ENCODE assay signal across 18 cellular contexts in genomic region chr1:183339556-183340167, GRCh38.
DNase-seq lines count a peak whose midpoint lies in the region; ATAC-seq and TF ChIP-seq lines count a peak whose summit lies in the region.
"Had no signal": no experiment of that assay in that cellular context is flagged by ENCODE, and none has a peak within 500 bp of the region (broad histone marks: within the 10 kb centered on the region; RNA-seq: fewer than 3 reads in every experiment).

No MANE protein-coding gene starts in this region.

- H3K4ac ChIP-seq in trophoblast cell (ENCODE audit: low read depth, low read length): no peak overlapping the region

- H3K27ac Mint-ChIP-seq in HFFc6: no peak overlapping the region

- H2BK5ac ChIP-seq in trophoblast cell (ENCODE audit: low read depth, low read length, poor library complexity): peak overlapping the region; percentile 60

- no peaks in the 10 kb centered on the region for H3K9me2 ChIP-seq in SK-N-SH

- H4K8ac ChIP-seq in trophoblast cell (ENCODE audit: low read depth, low read length): peak overlapping the region; percentile 20

- H3K9ac ChIP-seq in SK-N-SH (no peak overlapping the region), trophoblast cell (ENCODE audit: low read length) (no peak overlapping the region)
- H3K9ac ChIP-seq: BLaER1 treated with 17β-estradiol and CSF1 and Interleukin-3, amounts not matched to agents 10 nM and 100 nM had no signal

- H3K4me2 ChIP-seq in SK-N-SH (no peak overlapping the region), trophoblast cell (ENCODE audit: low read length) (no peak overlapping the region)
- H3K4me2 ChIP-seq: A549; BLaER1 treated with 17β-estradiol and CSF1 and Interleukin-3, amounts not matched to agents 10 nM and 100 nM had no signal

- H2AFZ ChIP-seq in SK-N-SH (ENCODE audit: low read depth): no peak overlapping the region
- no peak overlapping the region for H2AFZ ChIP-seq in trophoblast cell (ENCODE audit: insufficient read depth, low read length, poor library complexity)

- H3K79me2 ChIP-seq in SK-N-SH (ENCODE audit: insufficient read depth) (no peaks in the 10 kb centered on the region), trophoblast cell (ENCODE audit: control insufficient read depth, insufficient read depth, low read length, poor library complexity) (no peaks in the 10 kb centered on the region)

- TF ChIP-seq EP300 in SK-N-SH (IDR thresholded peaks at IDR 0.05; ENCODE audit: borderline replicate concordance in 1 of 2, low read depth in 1 of 2, low read length in 1 of 2): no peak
- no peak for TF ChIP-seq EP300 in transverse colon (IDR thresholded peaks at IDR 0.05; ENCODE audit: low read depth)

- DNase-seq in SK-N-SH (peak; percentile 28), HFFc6 (peak; percentile 10), cerebellar cortex (ENCODE audit: low spot score) (peak; percentile 74), trophoblast cell (peak; percentile 84 to 88), transverse colon (no peak), SIG-M5 (lab: John Stamatoyannopoulos, UW) (no peak)
- DNase-seq: GOT3; NCI-H1048; NCI-H2081 treated with DMSO at 0.1 percent for 48 hours; NCI-H345; NCI-H526 treated with DMSO at 0.1 percent for 48 hours; NK-92 treated with Interleukin-12 subunit alpha and Interleukin-12 subunit beta, amount 100 ng/mL, for 24 hours; OCI-M1 had no signal

- peak overlapping the region; percentile 81 for H2BK120ac ChIP-seq in trophoblast cell (ENCODE audit: insufficient read depth, low read length, poor library complexity)

- H3K14ac ChIP-seq in trophoblast cell (ENCODE audit: low read length): peak overlapping the region; percentile 61

- H3K79me1 ChIP-seq in trophoblast cell (ENCODE audit: low read length): peaks cover 12% of the 10 kb centered on the region

- WGBS in SK-N-SH (ENCODE audit: low lambda C conversion rate): 58% methylated on average over 4 of the region's 4 CpGs
- no CpG with 5 or more reads among the region's 4 CpGs for WGBS in trophoblast cell (ENCODE audit: extremely low coverage, insufficient coverage, insufficient read length)
- 70 to 83% methylated on average over 1 to 4 of the region's 4 CpGs for WGBS in transverse colon (ENCODE audit: low coverage in 1 of 2), 2 donors

- H4K91ac ChIP-seq in trophoblast cell (ENCODE audit: low read depth, low read length): peak overlapping the region; percentile 90

- no peaks in the 10 kb centered on the region for H3K4me1 Mint-ChIP-seq in HFFc6 (ENCODE audit: low read depth)

- peaks cover 18% of the 10 kb centered on the region for H3K27me3 Mint-ChIP-seq in HFFc6 (ENCODE audit: insufficient read depth)

- H3K27ac ChIP-seq in SK-N-SH (ENCODE audit: low read depth in 2 of 2, low read length in 1 of 2) (no peak overlapping the region), trophoblast cell (ENCODE audit: low read depth, low read length) (peak overlapping the region; percentile 20), transverse colon (no peak overlapping the region)
- H3K27ac ChIP-seq: A549; BLaER1 treated with 17β-estradiol and CSF1 and Interleukin-3, amounts not matched to agents 10 nM and 100 nM; RWPE1 had no signal

- H2AK5ac ChIP-seq in trophoblast cell (ENCODE audit: low read length): peak overlapping the region; percentile 36

- H3K23ac ChIP-seq in trophoblast cell (ENCODE audit: low read length): no peak overlapping the region

- no peaks in the 10 kb centered on the region for H3F3A ChIP-seq in SK-N-SH (replicated peaks; ENCODE audit: insufficient read depth)

- intact Hi-C loops in transverse colon (cut with DNase I; ENCODE audit: low total_unique reads): no loop called here

- no peaks in the 10 kb centered on the region for H3K36me3 ChIP-seq in SK-N-SH (replicated peaks in 1 of 2; ENCODE audit: control insufficient read depth in 1 of 2, insufficient read depth in 2 of 2, low read length in 1 of 2)
- H3K36me3 ChIP-seq in trophoblast cell (ENCODE audit: control insufficient read depth in 1 of 2, insufficient read depth in 2 of 2, low read length in 2 of 2): no peaks in the 10 kb centered on the region
- H3K36me3 ChIP-seq in transverse colon: no peaks in the 10 kb centered on the region
- H3K36me3 ChIP-seq: BLaER1 treated with 17β-estradiol and CSF1 and Interleukin-3, amounts not matched to agents 10 nM and 100 nM had no signal

- CTCF ChIA-PET in SK-N-SH (lab: Yijun Ruan, JAX): interaction anchor here (0.7 to 2.1 kb wide), 3 partner anchors 9 to 58 kb away, joined by 3 to 6 read pairs (median 3); no protein-coding TSS in a partner anchor

- H4K12ac ChIP-seq in trophoblast cell (ENCODE audit: low read depth, low read length): no peak overlapping the region

- H2BK12ac ChIP-seq in trophoblast cell (ENCODE audit: low read length): peak overlapping the region; percentile 91

- ATAC-seq in SK-N-SH treated with all-trans-retinoic acid at 6 μM for 48 hours: no peak
- ATAC-seq: A549, K562 had no signal

- no peak overlapping the region for H3K18ac ChIP-seq in trophoblast cell (ENCODE audit: low read length)

- in situ Hi-C loops in transverse colon (cut with MboI; ENCODE audit: low pct_ligation_motif_present in 1 of 4, low pct_unique_long_range_greater_than_20kb in 1 of 4, low sequenced_read_pairs in 3 of 4): no loop called here

- TF ChIP-seq RAD21 in SK-N-SH (IDR thresholded peaks at IDR 0.05; ENCODE audit: low read length): no peak

- TF ChIP-seq CTCF in SK-N-SH (IDR thresholded peaks at IDR 0.05) (no peak), HFFc6 (IDR thresholded peaks at IDR 0.05) (no peak), transverse colon (IDR thresholded peaks at IDR 0.05) (no peak)

- no peak overlapping the region for H3K4me3 Mint-ChIP-seq in HFFc6

- H3K4me3 ChIP-seq in SK-N-SH (ENCODE audit: low read depth in 2 of 2, low read length in 1 of 2) (no peak overlapping the region), trophoblast cell (ENCODE audit: low read depth, low read length) (no peak overlapping the region), transverse colon (no peak overlapping the region)
- H3K4me3 ChIP-seq: A549; BLaER1 treated with 17β-estradiol and CSF1 and Interleukin-3, amounts not matched to agents 10 nM and 100 nM; K562 had no signal

- TF ChIP-seq POLR2A in transverse colon (IDR thresholded peaks at IDR 0.05): no peak

- no peaks in the 10 kb centered on the region for H3K36me3 Mint-ChIP-seq in HFFc6 (ENCODE audit: low read depth)

- H3K27me3 ChIP-seq in SK-N-SH (ENCODE audit: insufficient read depth): no peaks in the 10 kb centered on the region; the same call in 1 of the 2 replicates
- no peaks in the 10 kb centered on the region for H3K27me3 ChIP-seq in trophoblast cell (ENCODE audit: insufficient read depth, low read length)
- no peaks in the 10 kb centered on the region for H3K27me3 ChIP-seq in transverse colon
- H3K27me3 ChIP-seq: BLaER1 treated with 17β-estradiol and CSF1 and Interleukin-3, amounts not matched to agents 10 nM and 100 nM had no signal

- H3K9me3 ChIP-seq in SK-N-SH (no peaks in the 10 kb centered on the region), trophoblast cell (ENCODE audit: insufficient read depth, low read depth, low read length) (no peaks in the 10 kb centered on the region), transverse colon (no peaks in the 10 kb centered on the region)
- H3K9me3 ChIP-seq: A549; BLaER1 treated with 17β-estradiol and CSF1 and Interleukin-3, amounts not matched to agents 10 nM and 100 nM had no signal

- H3K9me3 Mint-ChIP-seq in HFFc6: no peaks in the 10 kb centered on the region

- H3K4me1 ChIP-seq in SK-N-SH (ENCODE audit: control insufficient read depth in 1 of 2, insufficient read depth in 2 of 2, low read depth in 1 of 2, low read length in 1 of 2): peaks cover 0 to 3% of the 10 kb centered on the region in 2 experiments; a peak in 1 of 4 replicates
- peaks cover 4 to 18% of the 10 kb centered on the region in 2 experiments for H3K4me1 ChIP-seq in trophoblast cell (ENCODE audit: control insufficient read depth in 1 of 2, insufficient read depth in 2 of 2, low read length in 2 of 2)
- no peaks in the 10 kb centered on the region for H3K4me1 ChIP-seq in transverse colon
- H3K4me1 ChIP-seq: A549; BLaER1 treated with 17β-estradiol and CSF1 and Interleukin-3, amounts not matched to agents 10 nM and 100 nM had no signal

- no peaks in the 10 kb centered on the region for H4K20me1 ChIP-seq in SK-N-SH (ENCODE audit: insufficient read depth)
- H4K20me1 ChIP-seq: BLaER1 treated with 17β-estradiol and CSF1 and Interleukin-3, amounts not matched to agents 10 nM and 100 nM had no signal

- POLR2A ChIA-PET in SK-N-SH (lab: Yijun Ruan, JAX): no interaction called here

TF ChIP-seq in SK-N-SH, 30 proteins besides CTCF, POLR2A, EP300 and RAD21:
- TF ChIP-seq RXRA (IDR thresholded peaks at IDR 0.05; ENCODE audit: borderline replicate concordance, low read depth): no peak
- no peak for TF ChIP-seq MAX (IDR thresholded peaks at IDR 0.05; ENCODE audit: low read depth)
- no peak for TF ChIP-seq GATA2 (CRISPR knock-in tag; IDR thresholded peaks at IDR 0.05)

TF ChIP-seq in SK-N-SH treated with all-trans-retinoic acid at 6 μM for 48 hours, 23 proteins besides CTCF, POLR2A, EP300 and RAD21 (continues in another document):
- TF ChIP-seq ZFP30 (CRISPR knock-in tag; IDR thresholded peaks at IDR 0.05): no peak
- no peak for TF ChIP-seq ISL1 (CRISPR knock-in tag; IDR thresholded peaks at IDR 0.05)
- no peak for TF ChIP-seq CSDC2 (CRISPR knock-in tag; IDR thresholded peaks at IDR 0.05)
- no peak for TF ChIP-seq TOX (CRISPR knock-in tag; IDR thresholded peaks at IDR 0.05; ENCODE audit: borderline replicate concordance)
- no peak for TF ChIP-seq BACH2 (CRISPR knock-in tag; IDR thresholded peaks at IDR 0.05; ENCODE audit: borderline replicate concordance)
- TF ChIP-seq GLIS3 (CRISPR knock-in tag; IDR thresholded peaks at IDR 0.05): no peak
- TF ChIP-seq ZC3H10 (CRISPR knock-in tag; IDR thresholded peaks at IDR 0.05): no peak
- TF ChIP-seq PATZ1 (CRISPR knock-in tag; IDR thresholded peaks at IDR 0.05; ENCODE audit: borderline replicate concordance): no peak
- TF ChIP-seq OSR1 (CRISPR knock-in tag; IDR thresholded peaks at IDR 0.05): no peak
- TF ChIP-seq ARNTL (CRISPR knock-in tag; IDR thresholded peaks at IDR 0.05; ENCODE audit: borderline replicate concordance, low read depth): no peak
- no peak for TF ChIP-seq TCF4 (CRISPR knock-in tag; IDR thresholded peaks at IDR 0.05; ENCODE audit: borderline replicate concordance)

Comparison
In these comparisons a context has a peak if more than half of its experiments do, and no peak if none do; other contexts are left out.
1. DNase-seq: peak in SK-N-SH (single experiment), HFFc6 (single experiment), cerebellar cortex (single experiment) and trophoblast cell (2 of 2); none in transverse colon (single experiment) and SIG-M5 (single experiment).